In genomic region chr17:33888455-33888854, GRCh38 we compare ENCODE assay signal across 8 cellular contexts.
"Had no signal": no experiment of that assay in that cellular context is flagged by ENCODE, and none has a peak within 500 bp of the region (broad histone marks: within the 10 kb centered on the region; RNA-seq: fewer than 3 reads in every experiment).

No MANE protein-coding gene starts in this region.

- H3K4me3 ChIP-seq: uterus had no signal

- ATAC-seq: naive thymus-derived CD4-positive, alpha-beta T cell had no signal

- H3K79me2 ChIP-seq: parathyroid adenoma had no signal

- H3K27ac ChIP-seq: parathyroid adenoma, uterus had no signal

- H3K9me3 ChIP-seq: uterus had no signal

- H3K4me1 ChIP-seq: parathyroid adenoma, uterus had no signal

- H2AFZ ChIP-seq: parathyroid adenoma had no signal

- DNase-seq: activated CD4-positive, alpha-beta T cell treated with anti-CD3 and anti-CD28 coated beads for 48 hours; activated T-cell treated with anti-CD3 and anti-CD28 coated beads for 4 hours; effector memory CD4-positive, alpha-beta T cell; naive thymus-derived CD4-positive, alpha-beta T cell; retina; small intestine; uterus had no signal

- H3K36me3 ChIP-seq: uterus had no signal
